Comparison of ENCODE assay signal across 1 cellular context in the genomic region with DNA sequence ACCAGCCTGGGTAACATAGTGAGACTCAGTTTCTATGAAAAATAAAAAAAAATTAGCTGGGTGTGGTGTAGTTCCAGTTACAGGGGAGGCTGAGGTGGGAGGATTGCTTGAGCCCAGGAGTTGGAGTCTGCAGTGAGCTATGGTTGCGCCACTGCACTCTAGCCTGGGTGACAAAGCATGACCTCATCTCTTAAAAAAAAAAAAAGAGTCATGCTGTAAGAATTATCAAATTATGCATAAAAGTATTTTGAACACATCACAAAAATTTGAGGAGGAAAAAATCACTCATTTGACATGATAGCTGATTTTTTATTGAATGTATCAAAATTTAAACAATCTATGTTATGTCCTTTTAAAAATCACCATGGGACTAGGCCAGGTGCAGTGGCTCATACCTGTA.
TF ChIP-seq lines count a peak whose summit lies in the region.

No MANE protein-coding gene starts in this region.

TF ChIP-seq in HepG2, 621 proteins besides CTCF, POLR2A, EP300 and RAD21:
- TF ChIP-seq BCLAF1 (IDR thresholded peaks at IDR 0.05) (no peak), ATF7 (IDR thresholded peaks at IDR 0.05) (peak; percentile 35), ATF7 (CRISPR knock-in tag; IDR thresholded peaks at IDR 0.05) (no peak)
